Comparison of ENCODE assay signal across 21 cellular contexts in the genomic region with DNA sequence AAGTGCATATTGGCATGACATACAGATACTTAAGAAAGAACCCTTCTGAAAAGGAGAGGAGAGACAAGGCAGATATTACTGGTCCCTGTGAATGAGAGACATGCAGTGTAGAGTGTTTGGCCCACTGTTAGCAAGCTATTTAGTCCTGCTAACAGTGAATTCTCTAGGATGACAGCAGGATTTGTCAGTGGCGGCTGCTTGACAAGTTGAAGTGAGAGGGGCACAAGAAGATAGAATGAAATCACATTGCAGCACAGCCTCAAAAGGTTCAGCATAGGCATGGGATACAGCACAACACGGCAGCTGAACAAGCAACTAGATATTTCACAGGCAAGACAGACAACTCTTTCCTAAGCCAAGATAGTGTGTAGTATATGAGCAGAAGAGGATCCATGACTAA.
"Had no signal": no experiment of that assay in that cellular context is flagged by ENCODE, and none has a peak within 500 bp of the region (broad histone marks: within the 10 kb centered on the region; RNA-seq: fewer than 3 reads in every experiment).

No MANE protein-coding gene starts in this region.

- H3K36me3 ChIP-seq: gastroesophageal sphincter, spleen, vagina had no signal

- H3K4me1 Mint-ChIP-seq: activated T-helper 17 cell treated with anti-CD3 and anti-CD28 coated beads, Interleukin-2, amount 50 U/mL, for 72 hours had no signal

- H3K9me3 ChIP-seq: gastroesophageal sphincter, spleen, testis, vagina had no signal

- H3K27ac ChIP-seq: epithelial cell of prostate, gastroesophageal sphincter, spleen, testis, vagina had no signal

- H3K4me1 ChIP-seq: gastroesophageal sphincter, spleen, testis, vagina had no signal

- ATAC-seq: activated T-helper 17 cell treated with anti-CD3 and anti-CD28 coated beads, Interleukin-2, amount 50 U/mL, for 72 hours; gastroesophageal sphincter; left lobe of liver; naive thymus-derived CD8-positive, alpha-beta T cell; WTC11 had no signal

- H3K27ac Mint-ChIP-seq: activated naive CD8-positive, alpha-beta T cell; activated T-cell treated with anti-CD3 and anti-CD28 coated beads, Interleukin-2, amount 50 U/mL, for 24 hours; activated T-helper 17 cell treated with anti-CD3 and anti-CD28 coated beads, Interleukin-2, amount 50 U/mL, for 72 hours; naive thymus-derived CD8-positive, alpha-beta T cell; progenitor cell of endocrine pancreas; type B pancreatic cell; WTC11 had no signal

- H3K27me3 Mint-ChIP-seq: activated naive CD8-positive, alpha-beta T cell; activated T-cell treated with anti-CD3 and anti-CD28 coated beads, Interleukin-2, amount 50 U/mL, for 24 hours; activated T-helper 17 cell treated with anti-CD3 and anti-CD28 coated beads, Interleukin-2, amount 50 U/mL, for 72 hours; progenitor cell of endocrine pancreas; type B pancreatic cell had no signal

- DNase-seq: activated CD8-positive, alpha-beta memory T cell treated with anti-CD3 and anti-CD28 coated beads for 24 hours; activated CD8-positive, alpha-beta memory T cell treated with anti-CD3 and anti-CD28 coated beads, Interleukin-2, amount 50 U/mL, for 4 hours; activated T-cell treated with anti-CD3 and anti-CD28 coated beads, Interleukin-2, amount 50 U/mL, for 24 hours; amniotic stem cell; head of caudate nucleus; naive thymus-derived CD8-positive, alpha-beta T cell; retina; spleen; stimulated activated CD4-positive, alpha-beta T cell treated with anti-CD3 and anti-CD28 coated beads, Interleukin-4, amount 100 ng/mL, for 1 hour; stimulated activated naive CD4-positive, alpha-beta T cell; T-helper 9 cell; testis had no signal

- H3K27me3 ChIP-seq: gastroesophageal sphincter, spleen, testis, vagina had no signal

- H3K4me3 ChIP-seq: gastroesophageal sphincter, spleen, testis, vagina had no signal

- H3K4me3 Mint-ChIP-seq: activated naive CD8-positive, alpha-beta T cell; activated T-cell treated with anti-CD3 and anti-CD28 coated beads, Interleukin-2, amount 50 U/mL, for 24 hours; activated T-helper 17 cell treated with anti-CD3 and anti-CD28 coated beads, Interleukin-2, amount 50 U/mL, for 72 hours; naive thymus-derived CD8-positive, alpha-beta T cell; type B pancreatic cell; WTC11 had no signal

- H3K36me3 Mint-ChIP-seq: activated naive CD8-positive, alpha-beta T cell; naive thymus-derived CD8-positive, alpha-beta T cell; type B pancreatic cell; WTC11 had no signal
